Comparison of ENCODE assay signal across 9 cellular contexts in the genomic region with DNA sequence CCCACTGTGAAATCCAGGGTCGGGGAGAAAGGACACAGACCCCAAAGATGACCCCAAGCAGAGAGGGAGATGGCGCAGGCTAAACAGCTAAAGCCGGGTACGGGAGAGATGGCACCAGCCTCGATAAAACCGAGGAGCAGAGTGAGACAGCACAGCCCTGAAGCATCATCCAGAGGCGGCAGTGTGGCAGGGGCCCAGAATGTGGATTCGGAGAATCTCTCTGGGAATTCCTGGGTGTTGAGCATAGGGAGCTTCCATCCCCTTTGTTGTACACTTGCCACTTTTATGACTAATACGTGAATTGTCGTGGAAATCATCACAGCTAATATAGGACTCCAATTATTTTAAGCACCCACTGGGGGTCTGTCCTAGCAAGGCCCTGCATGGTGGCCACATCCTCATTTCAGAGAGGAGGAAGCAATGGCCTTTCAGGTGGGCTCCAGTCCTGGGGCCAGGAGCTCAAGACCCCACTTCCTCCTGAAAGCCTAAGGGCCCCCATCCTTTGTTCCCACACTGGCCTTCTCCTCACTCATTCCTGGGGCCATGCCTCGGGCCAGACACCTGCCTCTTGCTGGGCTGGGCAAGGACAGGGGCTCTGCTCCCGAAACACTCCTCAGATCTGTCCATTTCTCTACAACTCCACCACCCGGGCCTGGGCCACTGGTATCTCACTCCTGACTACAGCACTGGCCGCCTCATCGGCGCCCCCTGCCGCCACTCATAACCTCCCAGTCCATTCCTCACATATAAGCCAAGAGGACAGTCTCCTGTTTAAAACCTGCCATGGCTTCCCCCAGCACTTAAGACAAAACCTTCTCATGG. TPM values are rescaled to one million over a fixed set of nuclear protein-coding genes. Genes with fewer than 3 reads are reported as not detected.
A peak's percentile ranks its signal among the peaks of the same experiment; 100 is the strongest.
DNase-seq lines count a peak whose midpoint lies in the region; ATAC-seq lines count a peak whose summit lies in the region.
"Had no signal": no experiment of that assay in that cellular context is flagged by ENCODE, and none has a peak within 500 bp of the region (broad histone marks: within the 10 kb centered on the region; RNA-seq: fewer than 3 reads in every experiment).

No MANE protein-coding gene starts in this region.

- DNase-seq in DMS53 treated with DMSO at 0.1 percent for 48 hours (lab: John Stamatoyannopoulos, UW; ENCODE audit: unreplicated experiment) (peak; percentile 43), HT1080 (ENCODE audit: low read depth) (peak; percentile 41), lung microvascular endothelial cell (ENCODE audit: low read depth in 2 of 2) (peak; percentile 27 to 29), activated gamma-delta T cell treated with Interleukin-2 at 50 U/mL for 16 hours (no peak)
- DNase-seq in activated CD4-positive, alpha-beta T cell treated with anti-CD3 and anti-CD28 coated beads, Interleukin-2, amount 50 U/mL, for 1 hour: peak; percentile 5
- DNase-seq in activated CD4-positive, CD25-positive, alpha-beta regulatory T cell treated with anti-CD3 and anti-CD28 coated beads, Interleukin-2, amount 50 U/mL, for 72 hours: no peak

- ATAC-seq in GM19035 (IDR thresholded peaks at IDR 0.05; ENCODE audit: unreplicated experiment) (no peak), HG02885 (IDR thresholded peaks at IDR 0.05; ENCODE audit: poor library complexity, unreplicated experiment) (no peak)
- ATAC-seq: left lobe of liver had no signal

RNA-seq across cellular contexts. Expression of gene ATP1A3, which starts 29.3 kb away (rescaled TPM):
- 0.03 and 0.13 TPM in 2 replicates for total RNA-seq in HT1080 (2014; rRNA removed; shearing (Covaris generic))
- 0.14 TPM in 2 replicates for polyA plus RNA-seq in HT1080 (2015; cell fraction: cytosol; rRNA removed)
- 0.06 TPM in 1 of 2 replicates, not detected in the other for polyA plus RNA-seq in HT1080 (2015; cell fraction: nucleus; rRNA removed)
- total RNA-seq in lung microvascular endothelial cell: under 0.01 TPM in 1 of 2 replicates, not detected in the other

RNA-seq across cellular contexts. Expression of gene GRIK5, which starts 46.7 kb away (rescaled TPM):
- not detected in 2 replicates for total RNA-seq in HT1080 (2014; rRNA removed; shearing (Covaris generic))
- 0.02 and 0.05 TPM in 2 replicates for polyA plus RNA-seq in HT1080 (2015; cell fraction: cytosol; rRNA removed)
- 0.28 and 2.2 TPM in 2 replicates for polyA plus RNA-seq in HT1080 (2015; cell fraction: nucleus; rRNA removed)
- not detected in 2 replicates for total RNA-seq in lung microvascular endothelial cell

RNA-seq across cellular contexts. Expression of gene ZNF574, which starts 52.6 kb away (rescaled TPM):
- 26.9 and 37.8 TPM in 2 replicates for total RNA-seq in HT1080 (2014; rRNA removed; shearing (Covaris generic))
- polyA plus RNA-seq in HT1080 (2015; cell fraction: cytosol; rRNA removed): 13.5 and 16.6 TPM in 2 replicates
- polyA plus RNA-seq in HT1080 (2015; cell fraction: nucleus; rRNA removed): 25.1 and 27.5 TPM in 2 replicates
- total RNA-seq in lung microvascular endothelial cell: 6.3 and 9.1 TPM in 2 replicates

Comparison
In these comparisons a context has a peak if more than half of its experiments do, and no peak if none do; other contexts are left out.
1. DNase-seq: peak in DMS53 treated with DMSO at 0.1 percent for 48 hours (single experiment), HT1080 (single experiment), activated CD4-positive, alpha-beta T cell treated with anti-CD3 and anti-CD28 coated beads, Interleukin-2, amount 50 U/mL, for 1 hour (single experiment) and lung microvascular endothelial cell (2 of 2); none in activated CD4-positive, CD25-positive, alpha-beta regulatory T cell treated with anti-CD3 and anti-CD28 coated beads, Interleukin-2, amount 50 U/mL, for 72 hours (single experiment) and activated gamma-delta T cell treated with Interleukin-2 at 50 U/mL for 16 hours (single experiment).